ENCODE assay signal across 8 cellular contexts in genomic region chr10:98664329-98665042, GRCh38.
DNase-seq lines count a peak whose midpoint lies in the region; ATAC-seq, FAIRE-seq and TF ChIP-seq lines count a peak whose summit lies in the region.

No MANE protein-coding gene starts in this region.

- no peak overlapping the region for H3K9ac ChIP-seq in GM12878 (ENCODE audit: control insufficient read depth, insufficient read depth, low read length)

- no peak overlapping the region for H2AFZ ChIP-seq in GM12878 (ENCODE audit: control insufficient read depth, low read depth, low read length)

- no peak overlapping the region for H3K27ac ChIP-seq in Panc1 (ENCODE audit: low read length)
- no peak overlapping the region for H3K27ac ChIP-seq in GM12878 (ENCODE audit: control insufficient read depth, insufficient read depth)
- no peak overlapping the region for H3K27ac ChIP-seq in substantia nigra (ENCODE audit: low read depth, low read length, poor library complexity, severe bottlenecking)

- H3K4me3 ChIP-seq in HAP-1 = no peak overlapping the region
- no peak overlapping the region for H3K4me3 ChIP-seq in Panc1 (ENCODE audit: low read depth in 2 of 2, low read length in 2 of 2)
- no peak overlapping the region for H3K4me3 ChIP-seq in GM12878
- H3K4me3 ChIP-seq in mucosa of descending colon = no peak overlapping the region

- SMC1A ChIA-PET in GM12878 (lab: Charles Lee; ENCODE audit: uncharacterized antibody, unreplicated experiment) = interaction anchor here (1.3 kb wide), 1 partner anchor 197 kb away, joined by 3 read pairs; no protein-coding TSS in a partner anchor

- WGBS in GM12878 (ENCODE audit: insufficient coverage, insufficient replicate concordance, low lambda C conversion rate, missing lambda C conversion rate) = 13% methylated on average over 13 of the region's 13 CpGs

- no TSS peak for BruUV-seq in Panc1 (replicated peaks; lab: Mats Ljungman, UMichigan)
- no TSS peak for BruUV-seq in GM12878 (replicated peaks; lab: Mats Ljungman, UMichigan)

- H3K4me1 ChIP-seq in HAP-1 (no peaks in the 10 kb centered on the region), Panc1 (ENCODE audit: control insufficient read depth, insufficient read depth, low read length) (no peaks in the 10 kb centered on the region), GM12878 (ENCODE audit: control insufficient read depth, insufficient read depth, low read length) (no peaks in the 10 kb centered on the region), mucosa of descending colon (ENCODE audit: low read depth) (no peaks in the 10 kb centered on the region)

- CTCF ChIA-PET in Panc1 (lab: Charles Lee) = no interaction called here
- CTCF ChIA-PET in GM12878 (lab: Yijun Ruan, JAX) = interaction anchor here (0.8 to 2.6 kb wide), 3 partner anchors 17 to 198 kb away, joined by 3 to 20 read pairs (median 9); no protein-coding TSS in a partner anchor

- TF ChIP-seq POLR2A in GM12878 (IDR thresholded peaks at IDR 0.05; ENCODE audit: low read depth, low read length) = no peak

- RAD21 ChIA-PET in GM12878 (lab: Charles Lee; ENCODE audit: unreplicated experiment) = interaction anchor here (0.8 to 1.9 kb wide), 3 partner anchors 8 to 198 kb away, joined by 3 to 11 read pairs (median 5); no protein-coding TSS in a partner anchor

- peak; percentile 78 for FAIRE-seq in GM12878 (lab: Jason Lieb, UNC)

- H3K9me3 ChIP-seq in HAP-1 (no peaks in the 10 kb centered on the region), Panc1 (ENCODE audit: control insufficient read depth, insufficient read depth, low read depth, low read length) (no peaks in the 10 kb centered on the region), GM12878 (replicated peaks; ENCODE audit: control insufficient read depth, insufficient read depth, low read length) (peaks cover 4% of the 10 kb centered on the region; the same call in 1 of the 3 replicates), mucosa of descending colon (peaks cover 17% of the 10 kb centered on the region)

- H3K36me3 ChIP-seq in HAP-1 (replicated peaks) (no peaks in the 10 kb centered on the region), Panc1 (ENCODE audit: control insufficient read depth, insufficient read depth, low read length) (no peaks in the 10 kb centered on the region), GM12878 (ENCODE audit: control insufficient read depth in 2 of 2, insufficient read depth in 2 of 2, low read length in 1 of 2) (no peaks in the 10 kb centered on the region), mucosa of descending colon (ENCODE audit: low read depth) (no peaks in the 10 kb centered on the region)

- peak; percentile 91 for TF ChIP-seq CTCF in Panc1 (IDR thresholded peaks at IDR 0.05)
- peak; percentile 59 to 69 (median 61) for TF ChIP-seq CTCF in GM12878 (IDR thresholded peaks at IDR 0.05 in 2 of 3, conservative IDR thresholded peaks at IDR 0.05 in 1 of 3; ENCODE audit: control insufficient read depth in 2 of 3, extremely low read depth in 1 of 3, insufficient read depth in 1 of 3, low read depth in 3 of 3, low read length in 3 of 3)
- no peak for TF ChIP-seq CTCF in mucosa of descending colon (IDR thresholded peaks at IDR 0.05)

- POLR2A ChIA-PET in Panc1 (lab: Charles Lee) = no interaction called here
- POLR2A ChIA-PET in GM12878 (lab: Charles Lee) = no interaction called here

- no peaks in the 10 kb centered on the region for H3K79me2 ChIP-seq in GM12878 (ENCODE audit: control insufficient read depth, insufficient read depth, low read length)

- TF ChIP-seq EP300 in GM12878 (IDR thresholded peaks at IDR 0.05; ENCODE audit: borderline replicate concordance in 1 of 2, control insufficient read depth in 1 of 2, low read depth in 2 of 2, low read length in 2 of 2) = no peak

- no peak overlapping the region for H3K4me2 ChIP-seq in GM12878 (ENCODE audit: control insufficient read depth, insufficient read depth)

- TF ChIP-seq RAD21 in GM12878 (IDR thresholded peaks at IDR 0.05; ENCODE audit: insufficient read depth, low read depth, low read length) = peak; percentile 79

- intact Hi-C loops in Panc1 (cut with micrococcal nuclease; ENCODE audit: unreplicated experiment) (loop anchor here (1.0 kb wide), 1 partner anchor 196 kb away; no protein-coding TSS in a partner anchor), GM12878 (cut with micrococcal nuclease; ENCODE audit: unreplicated experiment) (loop anchor here (1.0 to 10.0 kb wide), 2 partner anchors 197 to 750 kb away; no protein-coding TSS in a partner anchor), mucosa of descending colon (cut with DNase I, micrococcal nuclease) (no loop called here)

- ATAC-seq in Panc1 = peak; percentile 82
- ATAC-seq in GM12878 = peak; percentile 86
- peak; percentile 66 for ATAC-seq in mucosa of descending colon
- ATAC-seq in HG02938 (IDR thresholded peaks at IDR 0.05; ENCODE audit: unreplicated experiment) = no peak

- in situ Hi-C loops in HAP-1 (cut with MboI; ENCODE audit: low sequenced_read_pairs) (loop anchor here (5.0 kb wide), 1 partner anchor 197 kb away; no protein-coding TSS in a partner anchor), Panc1 (cut with HindIII; ENCODE audit: low pct_unique_long_range_greater_than_20kb, low sequenced_read_pairs) (no loop called here), GM12878 (cut with MboI) (loop anchor here (5.0 kb wide), 1 partner anchor 197 kb away; no protein-coding TSS in a partner anchor)

- DNase-seq in GM03348 (ENCODE audit: low spot score) (peak; percentile 20), HAP-1 (ENCODE audit: low spot score in 2 of 2) (peak; percentile 51 to 63), Panc1 (ENCODE audit: low read depth, low spot score) (peak; percentile 15), GM12878 (ENCODE audit: low read depth, low spot score) (peak; percentile 3), mucosa of descending colon (peak in 1 of 3 donors; percentile 21), substantia nigra (lab: John Stamatoyannopoulos, UW) (no peak), COR-L47 (lab: John Stamatoyannopoulos, UW) (no peak)

- H3K27me3 ChIP-seq in HAP-1 (ENCODE audit: low read depth) (no peaks in the 10 kb centered on the region; the same call in 1 of the 2 replicates), Panc1 (ENCODE audit: control insufficient read depth, insufficient read depth, low read length) (no peaks in the 10 kb centered on the region), GM12878 (replicated peaks in 1 of 2; ENCODE audit: control insufficient read depth in 2 of 2, insufficient read depth in 2 of 2, low read length in 1 of 2) (peaks cover 0 to 3% of the 10 kb centered on the region in 2 experiments; a peak in 1 of 4 replicates)

- H4K20me1 ChIP-seq in GM12878 (ENCODE audit: control insufficient read depth, insufficient read depth) = no peaks in the 10 kb centered on the region

TF ChIP-seq in GM12878, 131 proteins besides CTCF, POLR2A, EP300 and RAD21:
- TF ChIP-seq YY1 (IDR thresholded peaks at IDR 0.05; ENCODE audit: low read depth, low read length) = peak; percentile 52; the same call in 1 of the 2 replicates
- TF ChIP-seq CBX3 (IDR thresholded peaks at IDR 0.05; ENCODE audit: borderline replicate concordance, low read depth) = no peak
- no peak for TF ChIP-seq ZNF384 (IDR thresholded peaks at IDR 0.05; ENCODE audit: borderline replicate concordance, low read depth, low read length)
- peak; percentile 73 for TF ChIP-seq SMC3 (IDR thresholded peaks at IDR 0.05; ENCODE audit: borderline replicate concordance, low read length)

Comparison
In these comparisons a context has a peak if more than half of its experiments do, and no peak if none do; other contexts are left out.
1. DNase-seq: peak in GM03348 (single experiment), HAP-1 (2 of 2), Panc1 (single experiment) and GM12878 (single experiment); none in substantia nigra (0 of 49) and COR-L47 (single experiment).
2. intact Hi-C loops: an anchor here in Panc1 (1.0 kb wide) and GM12878 (1.0 to 10.0 kb wide); none called in mucosa of descending colon.